25 cellular contexts compared by ENCODE assay signal in the genomic region with DNA sequence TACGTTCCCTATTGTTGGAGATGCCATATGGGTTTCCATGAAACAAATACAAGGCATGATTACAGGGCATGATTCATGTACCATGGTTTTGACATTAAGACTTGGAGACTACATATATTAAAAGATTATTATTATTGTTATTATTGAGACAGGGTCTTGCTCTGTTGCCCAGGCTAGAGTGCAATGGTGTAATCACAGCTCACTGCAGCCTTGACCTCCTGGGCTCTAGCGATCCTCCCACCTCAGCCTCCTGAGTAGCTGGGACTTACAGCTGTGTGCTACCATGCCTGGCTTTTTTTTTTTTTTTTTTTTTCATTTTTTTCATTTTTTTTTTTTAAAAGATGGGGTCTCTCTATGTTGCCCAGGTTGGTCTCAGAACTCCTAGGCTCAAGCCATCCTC.
"Had no signal": no experiment of that assay in that cellular context is flagged by ENCODE, and none has a peak within 500 bp of the region (broad histone marks: within the 10 kb centered on the region; RNA-seq: fewer than 3 reads in every experiment).

No MANE protein-coding gene starts in this region.

- H3K27me3 ChIP-seq: neutrophil, spleen, thyroid gland, tibial nerve, upper lobe of left lung, vagina had no signal

- H3K9ac ChIP-seq: parathyroid adenoma had no signal

- H3K4me3 ChIP-seq: psoas muscle, skin epidermis, smooth muscle cell, spleen, thoracic aorta, thyroid gland, tibial nerve, upper lobe of left lung, vagina had no signal

- H3K4me1 ChIP-seq: parathyroid adenoma, psoas muscle, vagina had no signal

- H3K9me3 ChIP-seq: neutrophil, psoas muscle, spleen, thoracic aorta, thyroid gland, tibial nerve, upper lobe of left lung, vagina had no signal

- H3K27ac ChIP-seq: neutrophil, parathyroid adenoma, psoas muscle, skin epidermis, spleen, thoracic aorta, thyroid gland, tibial nerve, upper lobe of left lung, vagina had no signal

- H3K36me3 ChIP-seq: neutrophil, spleen, thyroid gland, tibial nerve, upper lobe of left lung, vagina had no signal

- ATAC-seq: naive thymus-derived CD8-positive, alpha-beta T cell; natural killer cell treated with Interleukin-12 subunit alpha and Interleukin-12 subunit beta and Interleukin-15 and Interleukin-18, amount 100 ng/mL, for 72 hours; right cardiac atrium; sciatic nerve; stimulated activated memory B cell treated with anti-CD40 and anti-IgM and Interleukin-4, amounts not matched to agents 10 μg/mL and 1 μg/mL and 100 μg/mL, for 72 hours had no signal

- H3K79me2 ChIP-seq: parathyroid adenoma had no signal

- H2AFZ ChIP-seq: parathyroid adenoma had no signal

- DNase-seq: nephron progenitor cell; nucleus accumbens; posterior cingulate gyrus; psoas muscle; right cardiac atrium; spleen; stimulated activated CD4-positive, alpha-beta T cell treated with anti-CD3 and anti-CD28 coated beads, Interleukin-12 subunit alpha, Interleukin-12 subunit beta, amount 100 ng/mL, for 4 hours; stimulated activated CD4-positive, alpha-beta T cell treated with anti-CD3 and anti-CD28 coated beads, Interleukin-1b, Interleukin-23, amount 100 ng/mL, for 48 hours; stimulated activated CD4-positive, alpha-beta T cell treated with anti-CD3 and anti-CD28 coated beads, Interleukin-4, amount 100 ng/mL, for 1 hour; stimulated activated CD4-positive, alpha-beta T cell treated with anti-CD3 and anti-CD28 coated beads, Interleukin-4, amount 100 ng/mL, for 4 hours; stimulated activated CD8-positive, alpha-beta memory T cell treated with anti-CD3 and anti-CD28 coated beads, Interleukin-4, amount 100 ng/mL, for 48 hours; stimulated activated naive CD8-positive, alpha-beta T cell treated with anti-CD3 and anti-CD28 coated beads, Interleukin-15, Interleukin-2, amounts not matched to agents 100 U/mL and 50 U/mL, for 24 hours; thyroid gland had no signal

- H3K4me2 ChIP-seq: smooth muscle cell had no signal
